In genomic region chr22:31753634-31754471, GRCh38 we compare ENCODE assay signal across 8 cellular contexts. TPM values are rescaled to one million over a fixed set of nuclear protein-coding genes. Genes with fewer than 3 reads are reported as not detected.
DNase-seq lines count a peak whose midpoint lies in the region; ATAC-seq, FAIRE-seq and TF ChIP-seq lines count a peak whose summit lies in the region.

DEPDC5 (plus strand) TSS chr22:31754019; CDS start chr22:31754922, 903 bp downstream.

- peak within 1 kb of the TSS; percentile 66 for H3K56ac ChIP-seq in H1 (replicated peaks; ENCODE audit: insufficient read length, low read depth, low read length)

- H3K79me1 ChIP-seq in H1 (ENCODE audit: low read depth, low read length) (peaks cover 1% of the 10 kb centered on the region), mesenchymal stem cell (replicated peaks; ENCODE audit: low read length, poor library complexity, severe bottlenecking) (peaks cover 17% of the 10 kb centered on the region)

- TF ChIP-seq POLR2A in H1 (IDR thresholded peaks at IDR 0.05; ENCODE audit: control extremely low read depth in 1 of 2, low read depth in 2 of 2, low read length in 2 of 2): peak; percentile 87 to 89

- TF ChIP-seq RAD21 in H1 (IDR thresholded peaks at IDR 0.05 in 1 of 2, conservative IDR thresholded peaks at IDR 0.05 in 1 of 2; ENCODE audit: low read depth in 2 of 2, low read length in 2 of 2): no peak

- H3K18ac ChIP-seq in H1 (ENCODE audit: extremely low read depth, low read length) (peak within 1 kb of the TSS; percentile 97), mesenchymal stem cell (ENCODE audit: low read depth in 1 of 2, low read length in 2 of 2) (peak within 1 kb of the TSS; percentile 84 to 85)

- peak within 1 kb of the TSS; percentile 95 for H3K4me3 Mint-ChIP-seq in activated CD8-positive, alpha-beta memory T cell treated with anti-CD3 and anti-CD28 coated beads, Interleukin-2, amount 10 ng/mL, durations not matched to agents 7 days and 5 days

- H3K4me2 ChIP-seq in H1 (ENCODE audit: insufficient read depth in 1 of 2, low read depth in 2 of 2, low read length in 2 of 2) (peak within 1 kb of the TSS; percentile 85 to 95), mesenchymal stem cell (ENCODE audit: low read length, poor library complexity, severe bottlenecking) (peak within 1 kb of the TSS; percentile 86)

- H4K8ac ChIP-seq in H1 (ENCODE audit: extremely low read depth, insufficient read depth, low read length): peak within 1 kb of the TSS; percentile 94
- H4K8ac ChIP-seq in mesenchymal stem cell (ENCODE audit: low read length): peak within 1 kb of the TSS; percentile 71

- no peaks in the 10 kb centered on the region for H4K20me1 ChIP-seq in H1 (replicated peaks in 1 of 2; ENCODE audit: control insufficient read depth in 1 of 2, insufficient read depth in 2 of 2, low read length in 2 of 2)

- DNase-seq in COLO829 (ENCODE audit: low spot score) (peak; percentile 97), NT2/D1 (ENCODE audit: low read depth, low spot score) (peak; percentile 85), H1 (ENCODE audit: low read depth in 1 of 2, low spot score in 2 of 2) (peak; percentile 80 to 99), mesenchymal stem cell (peak; percentile 94)
- DNase-seq in activated CD8-positive, alpha-beta memory T cell treated with anti-CD3 and anti-CD28 coated beads, Interleukin-2, amount 10 ng/mL, durations not matched to agents 7 days and 5 days: peak; percentile 96
- DNase-seq in stimulated activated CD8-positive, alpha-beta memory T cell treated with anti-CD3 and anti-CD28 coated beads, Interleukin-12 subunit alpha, Interleukin-12 subunit beta, amount 100 ng/mL, for 4 hours (ENCODE audit: low read depth): peak; percentile 96

- peak; percentile 58 for ATAC-seq in GM21367 (IDR thresholded peaks at IDR 0.05; ENCODE audit: unreplicated experiment)
- ATAC-seq in activated CD8-positive, alpha-beta memory T cell treated with anti-CD3 and anti-CD28 coated beads, Interleukin-2, amount 10 ng/mL, durations not matched to agents 7 days and 5 days: peak; percentile 82

- peak within 1 kb of the TSS; percentile 99 for H3K27ac ChIP-seq in HUES48 (ENCODE audit: low read depth, low read length)
- peak within 1 kb of the TSS; percentile 70 for H3K27ac ChIP-seq in H1 (ENCODE audit: low read depth, low read length)
- H3K27ac ChIP-seq in mesenchymal stem cell (ENCODE audit: low read length, poor library complexity, severe bottlenecking): peak within 1 kb of the TSS; percentile 96

- H3K79me2 ChIP-seq in H1 (ENCODE audit: control insufficient read depth in 1 of 2, insufficient read depth in 2 of 2, low read length in 2 of 2): peaks cover 4 to 17% of the 10 kb centered on the region in 2 experiments

- no peak for TF ChIP-seq CTCF in H1 (IDR thresholded peaks at IDR 0.05; ENCODE audit: control extremely low read depth in 1 of 3, insufficient read depth in 1 of 3, low read depth in 1 of 3, low read length in 3 of 3)

- no peak for FAIRE-seq in H1 (lab: Jason Lieb, UNC)

- H3K4me1 ChIP-seq in HUES48 (ENCODE audit: control insufficient read depth, insufficient read depth, low read length): peaks cover 19% of the 10 kb centered on the region
- H3K4me1 ChIP-seq in NT2/D1 (ENCODE audit: insufficient read depth, insufficient read length): no peaks in the 10 kb centered on the region
- H3K4me1 ChIP-seq in H1 (replicated peaks in 1 of 4; ENCODE audit: control insufficient read depth in 3 of 4, insufficient read depth in 4 of 4, low read length in 3 of 4): peaks cover 4 to 14% (median 9%) of the 10 kb centered on the region in 4 experiments
- peaks cover 12% of the 10 kb centered on the region for H3K4me1 ChIP-seq in mesenchymal stem cell (ENCODE audit: control insufficient read depth, insufficient read depth, low read depth, low read length)

- H2BK120ac ChIP-seq in H1 (replicated peaks; ENCODE audit: low read depth, low read length) (peak within 1 kb of the TSS; percentile 77), mesenchymal stem cell (ENCODE audit: low read depth, low read length) (peak within 1 kb of the TSS; percentile 39)

- peaks cover 3% of the 10 kb centered on the region for H3K36me3 Mint-ChIP-seq in activated CD8-positive, alpha-beta memory T cell treated with anti-CD3 and anti-CD28 coated beads, Interleukin-2, amount 10 ng/mL, durations not matched to agents 7 days and 5 days

- H2BK5ac ChIP-seq in H1 (ENCODE audit: low read depth, low read length): peak within 1 kb of the TSS; percentile 67
- peak within 1 kb of the TSS; percentile 84 for H2BK5ac ChIP-seq in mesenchymal stem cell (ENCODE audit: low read depth, low read length, poor library complexity, severe bottlenecking)

- no peak within 1 kb of the TSS for H2BK20ac ChIP-seq in H1 (ENCODE audit: low read length)

- no peak within 1 kb of the TSS for H3K23ac ChIP-seq in H1 (ENCODE audit: insufficient read length)
- H3K23ac ChIP-seq in mesenchymal stem cell (ENCODE audit: low read length in 2 of 2): no peak within 1 kb of the TSS

- H3K4me1 Mint-ChIP-seq in activated CD8-positive, alpha-beta memory T cell treated with anti-CD3 and anti-CD28 coated beads, Interleukin-2, amount 10 ng/mL, durations not matched to agents 7 days and 5 days: peaks cover 42% of the 10 kb centered on the region

- H3K14ac ChIP-seq in H1 (ENCODE audit: insufficient read length) (peak within 1 kb of the TSS; percentile 78), mesenchymal stem cell (ENCODE audit: low read length in 2 of 2) (peak within 1 kb of the TSS in 1 of 2 experiments; percentile 71)

- no peak for TF ChIP-seq EP300 in H1 (IDR thresholded peaks at IDR 0.05; ENCODE audit: borderline replicate concordance in 1 of 2, low read depth in 2 of 2, low read length in 2 of 2)

- H3K36me3 ChIP-seq in HUES48 (ENCODE audit: control insufficient read depth, insufficient read depth, low read length): peaks cover 9% of the 10 kb centered on the region
- H3K36me3 ChIP-seq in NT2/D1 (ENCODE audit: insufficient read depth, insufficient read length, low read length): peaks cover 13% of the 10 kb centered on the region
- H3K36me3 ChIP-seq in H1 (ENCODE audit: control insufficient read depth in 2 of 4, insufficient read depth in 4 of 4, low read length in 3 of 4): peaks cover 0 to 6% (median 4%) of the 10 kb centered on the region in 4 experiments; a peak in 4 of 8 replicates
- peaks cover 1 to 10% of the 10 kb centered on the region in 2 experiments for H3K36me3 ChIP-seq in mesenchymal stem cell (ENCODE audit: control insufficient read depth in 1 of 2, insufficient read depth in 2 of 2, low read depth in 1 of 2, low read length in 2 of 2)

- H3K27me3 Mint-ChIP-seq in activated CD8-positive, alpha-beta memory T cell treated with anti-CD3 and anti-CD28 coated beads, Interleukin-2, amount 10 ng/mL, durations not matched to agents 7 days and 5 days: no peaks in the 10 kb centered on the region

- no peaks in the 10 kb centered on the region for H3K9me3 Mint-ChIP-seq in activated CD8-positive, alpha-beta memory T cell treated with anti-CD3 and anti-CD28 coated beads, Interleukin-2, amount 10 ng/mL, durations not matched to agents 7 days and 5 days (ENCODE audit: low read depth)

- 6% methylated on average over 37 of the region's 64 CpGs; no CpG with 5 or more reads in 1 of the 2 experiments for WGBS in H1 (ENCODE audit: extremely low coverage in 1 of 2, insufficient coverage in 1 of 2, insufficient read length in 1 of 2, insufficient replicate concordance in 2 of 2, low coverage in 1 of 2, low lambda C conversion rate in 2 of 2, missing lambda C conversion rate in 1 of 2), 2 experiments
- 1% methylated on average over 59 of the region's 64 CpGs for WGBS in mesenchymal stem cell

- H2AFZ ChIP-seq in H1 (ENCODE audit: low read length) (peak within 1 kb of the TSS; percentile 23), mesenchymal stem cell (ENCODE audit: low read depth, low read length) (peak within 1 kb of the TSS; percentile 80)

- peak within 1 kb of the TSS; percentile 85 for H3K4me3 ChIP-seq in HUES48 (ENCODE audit: low read depth, low read length)
- H3K4me3 ChIP-seq in NT2/D1 (ENCODE audit: insufficient read length, low read depth): peak within 1 kb of the TSS; percentile 84
- H3K4me3 ChIP-seq in H1 (ENCODE audit: extremely low read depth in 1 of 4, insufficient read depth in 2 of 4, low read depth in 3 of 4, low read length in 4 of 4): peak within 1 kb of the TSS; percentile 67 to 95 (median 84)
- peak within 1 kb of the TSS; percentile 67 to 88 for H3K4me3 ChIP-seq in mesenchymal stem cell (ENCODE audit: insufficient read depth in 1 of 2, low read depth in 1 of 2, low read length in 2 of 2)

- no peak within 1 kb of the TSS for H2BK15ac ChIP-seq in H1 (ENCODE audit: low read length)
- peak within 1 kb of the TSS; percentile 95 for H2BK15ac ChIP-seq in mesenchymal stem cell (ENCODE audit: low read depth, poor library complexity, severe bottlenecking)

- H3K27ac Mint-ChIP-seq in activated CD8-positive, alpha-beta memory T cell treated with anti-CD3 and anti-CD28 coated beads, Interleukin-2, amount 10 ng/mL, durations not matched to agents 7 days and 5 days: peak within 1 kb of the TSS; percentile 98

- peak within 1 kb of the TSS; percentile 81 for H4K5ac ChIP-seq in H1 (ENCODE audit: insufficient read length, low read depth, low read length)

- peaks cover 11% of the 10 kb centered on the region; the same call in 1 of the 2 replicates for H3K23me2 ChIP-seq in H1 (ENCODE audit: low read depth, low read length)

- H3K9me3 ChIP-seq in HUES48 (ENCODE audit: control insufficient read depth, insufficient read depth, low read length) (no peaks in the 10 kb centered on the region), NT2/D1 (ENCODE audit: insufficient read depth, low read length) (no peaks in the 10 kb centered on the region), H1 (ENCODE audit: insufficient read depth in 2 of 2, low read depth in 1 of 2, low read length in 1 of 2) (no peaks in the 10 kb centered on the region), mesenchymal stem cell (ENCODE audit: control insufficient read depth, low read length) (no peaks in the 10 kb centered on the region)

- H4K91ac ChIP-seq in H1 (replicated peaks; ENCODE audit: insufficient read length, low read length) (peak within 1 kb of the TSS; percentile 75), mesenchymal stem cell (ENCODE audit: low read length) (peak within 1 kb of the TSS; percentile 43)

- peak within 1 kb of the TSS; percentile 52; the same call in 1 of the 2 replicates for H2BK12ac ChIP-seq in H1 (ENCODE audit: low read depth, low read length)
- H2BK12ac ChIP-seq in mesenchymal stem cell (ENCODE audit: low read length in 2 of 2): peak within 1 kb of the TSS in 1 of 2 experiments; percentile 7

- H2AK5ac ChIP-seq in H1 (ENCODE audit: low read depth, low read length) (peak within 1 kb of the TSS; percentile 76), mesenchymal stem cell (ENCODE audit: low read length, severe bottlenecking) (peak within 1 kb of the TSS; percentile 64)

- POLR2A ChIA-PET in H1 (lab: Charles Lee; ENCODE audit: partially characterized antibody): interaction anchor here (0.6 to 3.0 kb wide), 14 partner anchors 11 to 408 kb away, joined by 3 to 11 read pairs (median 4); partner anchors contain the start of genes PATZ1 and PISD

- H3K27me3 ChIP-seq in HUES48 (ENCODE audit: control insufficient read depth, insufficient read depth, low read length): no peaks in the 10 kb centered on the region
- H3K27me3 ChIP-seq in NT2/D1 (ENCODE audit: insufficient read depth, insufficient read length): no peaks in the 10 kb centered on the region
- no peaks in the 10 kb centered on the region for H3K27me3 ChIP-seq in H1 (replicated peaks in 1 of 4; ENCODE audit: control insufficient read depth in 3 of 4, extremely low read depth in 1 of 4, insufficient read depth in 3 of 4, low read length in 3 of 4)
- no peaks in the 10 kb centered on the region for H3K27me3 ChIP-seq in mesenchymal stem cell (ENCODE audit: control insufficient read depth in 1 of 2, insufficient read depth in 1 of 2, low read length in 2 of 2)

- H3K4ac ChIP-seq in H1 (replicated peaks; ENCODE audit: insufficient read length, low read depth, low read length) (peak within 1 kb of the TSS; percentile 96), mesenchymal stem cell (ENCODE audit: low read depth in 1 of 2, low read length in 2 of 2) (peak within 1 kb of the TSS; percentile 88 to 96)

- CTCF ChIA-PET in activated CD8-positive, alpha-beta memory T cell treated with anti-CD3 and anti-CD28 coated beads, Interleukin-2, amount 10 ng/mL, durations not matched to agents 7 days and 5 days (lab: Charles Lee): interaction anchor here (0.5 to 2.5 kb wide), 6 partner anchors 11 to 721 kb away, joined by 3 to 16 read pairs (median 3); partner anchors contain the start of genes FBXO7 and PISD
- CTCF ChIA-PET in H1 (lab: Charles Lee; ENCODE audit: partially characterized antibody): interaction anchor here (0.9 kb wide), 1 partner anchor 92 kb away, joined by 3 read pairs; no protein-coding TSS in a partner anchor

- H3K9ac ChIP-seq in HUES48 (ENCODE audit: low read depth, low read length) (peak within 1 kb of the TSS; percentile 77), NT2/D1 (ENCODE audit: insufficient read length, low read depth) (peak within 1 kb of the TSS; percentile 92), H1 (replicated peaks in 1 of 4; ENCODE audit: extremely low read depth in 1 of 4, low read depth in 3 of 4, low read length in 3 of 4) (peak within 1 kb of the TSS; percentile 45 to 96 (median 73)), mesenchymal stem cell (ENCODE audit: low read length) (peak within 1 kb of the TSS; percentile 94)

RNA-seq across cellular contexts. Expression of gene DEPDC5, which starts in this region (rescaled TPM):
- 10 to 100 TPM; 45.7 to 50.3 TPM for total RNA-seq in activated CD8-positive, alpha-beta memory T cell treated with anti-CD3 and anti-CD28 coated beads, Interleukin-2, amount 10 ng/mL, durations not matched to agents 7 days and 5 days
- 26.5 and 26.7 TPM in 2 replicates for total RNA-seq in H1 (2021; fragmentation: NEBNext Ultra II Directional; extraction: Animal tissue kit (Norgen Biotek cat#: 25700))
- 16.3 and 18.3 TPM in 2 replicates for polyA plus RNA-seq in H1 (2011; rRNA removed)
- 16.2 TPM for polyA plus RNA-seq in H1 (2011; cell fraction: cytosol; rRNA removed)
- 28.6 TPM for polyA plus RNA-seq in H1 (2011; cell fraction: nucleus; rRNA removed)
- polyA plus RNA-seq in H1 (2012, experiment 1 of 2): 12.8 to 16.5 TPM (median 15.0 TPM) in 4 replicates
- polyA plus RNA-seq in H1 (2012, experiment 2 of 2): 2.9 TPM
- 10.9 TPM for polyA plus RNA-seq in H1 (2013, experiment 1 of 2)
- 12.1 TPM for polyA plus RNA-seq in H1 (2013, experiment 2 of 2)
- 40.6 and 43.3 TPM in 2 replicates for polyA minus RNA-seq in H1 (2011; rRNA and poly(A)+ RNA removed)
- 18.8 TPM for polyA minus RNA-seq in H1 (2011; cell fraction: cytosol; rRNA and poly(A)+ RNA removed)
- polyA minus RNA-seq in H1 (2011; cell fraction: nucleus; rRNA and poly(A)+ RNA removed): 46.6 TPM
- 7.4 TPM for polyA plus RNA-seq in mesenchymal stem cell (2013, experiment 1 of 2)
- polyA plus RNA-seq in mesenchymal stem cell (2013, experiment 2 of 2): 7.7 TPM

Comparison
In these comparisons a context has a peak if more than half of its experiments do, and no peak if none do; other contexts are left out.
1. Peak in every context shown above with its lines: DNase-seq, ATAC-seq, H3K4me3 ChIP-seq and H3K27ac ChIP-seq.